19 cellular contexts compared by ENCODE assay signal in the genomic region with DNA sequence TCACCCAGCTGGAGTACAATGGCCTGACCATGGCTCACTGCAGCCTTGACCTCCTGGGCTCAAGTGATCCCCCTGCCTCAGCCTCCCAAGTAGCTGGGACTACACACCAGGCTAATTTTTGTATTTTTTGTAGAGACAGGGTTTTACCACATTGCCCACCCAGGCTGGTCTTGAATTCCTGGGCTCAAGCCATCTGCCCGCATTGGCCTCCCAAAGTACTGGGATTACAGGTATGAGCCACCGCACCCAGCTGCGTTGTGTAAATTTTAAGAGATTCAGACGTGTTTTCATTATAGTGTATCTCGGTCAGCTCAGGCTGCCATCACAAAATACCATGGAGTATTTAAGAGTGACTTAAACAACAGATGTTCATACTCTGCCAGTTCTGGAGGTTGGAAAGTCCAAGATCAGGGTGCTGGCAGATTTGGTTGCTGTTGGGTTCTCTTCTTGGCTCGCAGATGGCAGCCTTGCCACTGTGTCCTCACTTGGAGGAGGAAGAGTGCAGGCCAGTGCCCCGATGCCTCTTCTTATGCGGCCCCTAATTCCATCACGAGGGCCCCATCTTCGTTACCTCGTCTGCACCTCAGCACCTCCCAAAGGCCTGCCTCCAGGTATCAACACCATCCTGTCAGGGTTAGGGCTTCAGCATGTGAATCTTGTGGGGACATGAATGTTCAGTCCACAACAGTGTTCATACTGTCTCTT.
"Had no signal": no experiment of that assay in that cellular context is flagged by ENCODE, and none has a peak within 500 bp of the region (broad histone marks: within the 10 kb centered on the region; RNA-seq: fewer than 3 reads in every experiment).

No MANE protein-coding gene starts in this region.

- H3K9me3 Mint-ChIP-seq: naive thymus-derived CD4-positive, alpha-beta T cell; nephron; neural progenitor cell; stimulated activated memory B cell treated with anti-CD40 and anti-IgM and Interleukin-4, amounts not matched to agents 10 μg/mL and 1 μg/mL and 100 μg/mL, for 72 hours; stimulated activated naive CD8-positive, alpha-beta T cell treated with anti-CD3 and anti-CD28 coated beads, Interleukin-15, Interleukin-2, amounts not matched to agents 100 ng/mL and 50 ng/mL, for 24 hours had no signal

- ATAC-seq: naive thymus-derived CD4-positive, alpha-beta T cell; stimulated activated memory B cell treated with anti-CD40 and anti-IgM and Interleukin-4, amounts not matched to agents 10 μg/mL and 1 μg/mL and 100 μg/mL, for 72 hours had no signal

- H3K27ac Mint-ChIP-seq: nephron; neural progenitor cell; stimulated activated memory B cell treated with anti-CD40 and anti-IgM and Interleukin-4, amounts not matched to agents 10 μg/mL and 1 μg/mL and 100 μg/mL, for 72 hours; stimulated activated naive CD8-positive, alpha-beta T cell treated with anti-CD3 and anti-CD28 coated beads, Interleukin-15, Interleukin-2, amounts not matched to agents 100 ng/mL and 50 ng/mL, for 24 hours had no signal

- H3K4me2 ChIP-seq: neural progenitor cell had no signal

- H3K27ac ChIP-seq: esophagus muscularis mucosa, neural progenitor cell, psoas muscle, skin epidermis, spleen, transverse colon had no signal

- H3K27me3 ChIP-seq: esophagus muscularis mucosa, neural progenitor cell, spleen, transverse colon had no signal

- H2AFZ ChIP-seq: neural progenitor cell had no signal

- H3K36me3 ChIP-seq: neural progenitor cell had no signal

- H3K9ac ChIP-seq: neural progenitor cell had no signal

- H3K27me3 Mint-ChIP-seq: naive thymus-derived CD4-positive, alpha-beta T cell; stimulated activated memory B cell treated with anti-CD40 and anti-IgM and Interleukin-4, amounts not matched to agents 10 μg/mL and 1 μg/mL and 100 μg/mL, for 72 hours; stimulated activated naive CD8-positive, alpha-beta T cell treated with anti-CD3 and anti-CD28 coated beads, Interleukin-15, Interleukin-2, amounts not matched to agents 100 ng/mL and 50 ng/mL, for 24 hours had no signal

- H3K4me3 ChIP-seq: esophagus muscularis mucosa, lung, neural progenitor cell, psoas muscle, skin epidermis, spleen, transverse colon had no signal

- DNase-seq: central memory CD4-positive, alpha-beta T cell; effector memory CD4-positive, alpha-beta T cell; foreskin melanocyte; mesenchymal stem cell; midbrain; naive thymus-derived CD4-positive, alpha-beta T cell; nucleus accumbens; psoas muscle; right cardiac atrium; spleen; stimulated activated CD4-positive, alpha-beta T cell treated with anti-CD3 and anti-CD28 coated beads, Interleukin-4, amount 100 ng/mL, for 4 hours; transverse colon had no signal

- H3K4me1 ChIP-seq: neural progenitor cell had no signal

- H3K9me3 ChIP-seq: esophagus muscularis mucosa, psoas muscle, spleen, transverse colon had no signal

- H3K4me3 Mint-ChIP-seq: naive thymus-derived CD4-positive, alpha-beta T cell; nephron; neural progenitor cell; stimulated activated memory B cell treated with anti-CD40 and anti-IgM and Interleukin-4, amounts not matched to agents 10 μg/mL and 1 μg/mL and 100 μg/mL, for 72 hours; stimulated activated naive CD8-positive, alpha-beta T cell treated with anti-CD3 and anti-CD28 coated beads, Interleukin-15, Interleukin-2, amounts not matched to agents 100 ng/mL and 50 ng/mL, for 24 hours had no signal
